ENCODE assay signal across 16 cellular contexts in genomic region chr6:155765275-155766194, GRCh38.
DNase-seq lines count a peak whose midpoint lies in the region; ATAC-seq, FAIRE-seq and TF ChIP-seq lines count a peak whose summit lies in the region.
"Had no signal": no experiment of that assay in that cellular context is flagged by ENCODE, and none has a peak within 500 bp of the region (broad histone marks: within the 10 kb centered on the region; RNA-seq: fewer than 3 reads in every experiment).

No MANE protein-coding gene starts in this region.

- H3K27me3 ChIP-seq in K562 (ENCODE audit: control insufficient read depth in 2 of 2, insufficient read depth in 2 of 2, low read length in 2 of 2) = no peaks in the 10 kb centered on the region

- intact Hi-C loops in K562 (cut with micrococcal nuclease) = loop anchor here (5.0 kb wide), 1 partner anchor 438 kb away; no protein-coding TSS in a partner anchor

- H2AFZ ChIP-seq in K562 (ENCODE audit: low read depth, low read length) = no peak overlapping the region

- no peak for TF ChIP-seq EP300 in K562 (IDR thresholded peaks at IDR 0.05; ENCODE audit: low read length)

- ATAC-seq in K562 (no peak), GM18909 (IDR thresholded peaks at IDR 0.05; ENCODE audit: poor library complexity, unreplicated experiment) (no peak), GM21576 (IDR thresholded peaks at IDR 0.05; ENCODE audit: unreplicated experiment) (no peak)
- ATAC-seq: activated CD8-positive, alpha-beta memory T cell treated with anti-CD3 and anti-CD28 coated beads, Interleukin-2, amount 10 ng/mL, durations not matched to agents 7 days and 5 days; WTC11 had no signal

- DNase-seq in AG20443 (ENCODE audit: low spot score) = peak; percentile 54
- DNase-seq in HT1080 (ENCODE audit: low read depth) = peak; percentile 52
- peak in 1 of 4 experiments; percentile 9 for DNase-seq in K562 (ENCODE audit: extremely low read depth in 1 of 4, low spot score in 3 of 4)
- peak; percentile 84 for DNase-seq in iris pigment epithelial cell (ENCODE audit: low read depth)
- DNase-seq in hypothalamus (lab: John Stamatoyannopoulos, UW) = no peak
- DNase-seq in amygdala (lab: John Stamatoyannopoulos, UW) = no peak
- DNase-seq: activated CD8-positive, alpha-beta memory T cell treated with anti-CD3 and anti-CD28 coated beads, Interleukin-2, amount 10 ng/mL, durations not matched to agents 7 days and 5 days; activated naive CD4-positive, alpha-beta T cell treated with anti-CD3 and anti-CD28 coated beads for 36 hours; CD8-positive, alpha-beta memory T cell; GDM1; NCI-H2171 had no signal

- POLR2A ChIA-PET in K562 (lab: Yijun Ruan, JAX) = no interaction called here

- H3K36me3 ChIP-seq in K562 (ENCODE audit: control insufficient read depth, insufficient read depth, low read length) = no peaks in the 10 kb centered on the region
- H3K36me3 ChIP-seq: prostate gland, thoracic aorta had no signal

- FAIRE-seq in K562 (lab: Jason Lieb, UNC) = no peak

- H3K9ac ChIP-seq in K562 (ENCODE audit: insufficient read depth in 1 of 2, low read depth in 2 of 2, low read length in 2 of 2) = no peak overlapping the region

- no peaks in the 10 kb centered on the region for H4K20me1 ChIP-seq in K562 (replicated peaks; ENCODE audit: control insufficient read depth, insufficient read depth, low read length)

- H3K4me1 ChIP-seq in K562 (replicated peaks in 1 of 2; ENCODE audit: control insufficient read depth in 2 of 2, insufficient read depth in 2 of 2, low read length in 2 of 2) = no peaks in the 10 kb centered on the region
- H3K4me1 ChIP-seq: prostate gland had no signal

- TF ChIP-seq CTCF in K562 (IDR thresholded peaks at IDR 0.05 in 2 of 3, conservative IDR thresholded peaks at IDR 0.05 in 1 of 3; ENCODE audit: insufficient read depth in 2 of 3, low read depth in 1 of 3, low read length in 3 of 3) = peak in 2 of 3 experiments; percentile 1 to 42; a peak in 2 of 6 replicates

- in situ Hi-C loops in K562 (cut with MboI) = no loop called here

- no peak for TF ChIP-seq POLR2A in K562 (conservative IDR thresholded peaks at IDR 0.05)

- no peak overlapping the region for H3K4me2 ChIP-seq in K562 (ENCODE audit: insufficient read depth, low read length)

- no peak overlapping the region for H3K4me3 ChIP-seq in K562
- H3K4me3 ChIP-seq: prostate gland, thoracic aorta had no signal

- no peak overlapping the region for H3K27ac ChIP-seq in K562 (ENCODE audit: extremely low read depth, low read depth, low read length)
- H3K27ac ChIP-seq: prostate gland, thoracic aorta had no signal

- no peaks in the 10 kb centered on the region for H3K9me3 ChIP-seq in K562 (replicated peaks; ENCODE audit: control insufficient read depth, insufficient read depth, low read depth, low read length)
- H3K9me3 ChIP-seq: prostate gland, thoracic aorta had no signal

- peak; percentile 45 to 61 for TF ChIP-seq RAD21 in K562 (CRISPR knock-in tag; conservative IDR thresholded peaks at IDR 0.05 in 1 of 2, IDR thresholded peaks at IDR 0.05 in 1 of 2)

- H3K79me2 ChIP-seq in K562 (ENCODE audit: control insufficient read depth, insufficient read depth, low read length) = no peaks in the 10 kb centered on the region

- BruUV-seq in K562 (replicated peaks; lab: Mats Ljungman, UMichigan) = no TSS peak

- CTCF ChIA-PET in K562 (lab: Yijun Ruan, JAX; ENCODE audit: low intra/inter-chr PET ratio) = no interaction called here

- WGBS in K562 (ENCODE audit: insufficient coverage, low coverage, missing lambda C conversion rate) = 21% methylated on average over 8 of the region's 8 CpGs

- H3K9me1 ChIP-seq in K562 (ENCODE audit: control insufficient read depth, insufficient read depth, low read length) = no peaks in the 10 kb centered on the region

TF ChIP-seq in K562, 482 proteins besides CTCF, POLR2A, EP300 and RAD21:
- no peak for TF ChIP-seq CEBPZ (IDR thresholded peaks at IDR 0.05; ENCODE audit: borderline replicate concordance, low read depth, low read length)
- no peak for TF ChIP-seq LCOR (CRISPR knock-in tag; IDR thresholded peaks at IDR 0.05)
- no peak for TF ChIP-seq ZC3H11A (IDR thresholded peaks at IDR 0.05; ENCODE audit: low read depth, low read length)
- TF ChIP-seq, protein P1, sequence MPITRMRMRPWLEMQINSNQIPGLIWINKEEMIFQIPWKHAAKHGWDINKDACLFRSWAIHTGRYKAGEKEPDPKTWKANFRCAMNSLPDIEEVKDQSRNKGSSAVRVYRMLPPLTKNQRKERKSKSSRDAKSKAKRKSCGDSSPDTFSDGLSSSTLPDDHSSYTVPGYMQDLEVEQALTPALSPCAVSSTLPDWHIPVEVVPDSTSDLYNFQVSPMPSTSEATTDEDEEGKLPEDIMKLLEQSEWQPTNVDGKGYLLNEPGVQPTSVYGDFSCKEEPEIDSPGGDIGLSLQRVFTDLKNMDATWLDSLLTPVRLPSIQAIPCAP (CRISPR knock-in tag; IDR thresholded peaks at IDR 0.05; ENCODE audit: borderline replicate concordance) = no peak
- TF ChIP-seq PHF21A (IDR thresholded peaks at IDR 0.05; ENCODE audit: borderline replicate concordance, low read depth) = no peak

Comparison
In these comparisons a context has a peak if more than half of its experiments do, and no peak if none do; other contexts are left out.
1. DNase-seq: peak in AG20443 (single experiment), HT1080 (single experiment) and iris pigment epithelial cell (single experiment); none in hypothalamus (0 of 51) and amygdala (0 of 56).